In genomic region chr6:29989211-29989610, GRCh38 we compare ENCODE assay signal across 26 cellular contexts.
"Had no signal": no experiment of that assay in that cellular context is flagged by ENCODE, and none has a peak within 500 bp of the region (broad histone marks: within the 10 kb centered on the region; RNA-seq: fewer than 3 reads in every experiment).

No MANE protein-coding gene starts in this region.

- H2AFZ ChIP-seq: neural progenitor cell had no signal

- H3K4me1 ChIP-seq: foreskin keratinocyte, neural progenitor cell, prostate gland, tibial nerve had no signal

- H3K9ac ChIP-seq: neural progenitor cell had no signal

- H3K4me2 ChIP-seq: neural progenitor cell had no signal

- H3K4me3 Mint-ChIP-seq: activated naive CD4-positive, alpha-beta T cell treated with anti-CD3 and anti-CD28 coated beads, Interleukin-2, amount 10 ng/mL, durations not matched to agents 7 days and 5 days; activated naive CD8-positive, alpha-beta T cell treated with anti-CD3 and anti-CD28 coated beads, Interleukin-2, amount 50 U/mL, for 24 hours; effector memory CD8-positive, alpha-beta T cell; memory B cell; naive thymus-derived CD4-positive, alpha-beta T cell; neural progenitor cell had no signal

- H3K27me3 ChIP-seq: tibial nerve had no signal

- H3K9me3 Mint-ChIP-seq: activated naive CD4-positive, alpha-beta T cell treated with anti-CD3 and anti-CD28 coated beads, Interleukin-2, amount 10 ng/mL, durations not matched to agents 7 days and 5 days; activated naive CD8-positive, alpha-beta T cell treated with anti-CD3 and anti-CD28 coated beads, Interleukin-2, amount 50 U/mL, for 24 hours; effector memory CD8-positive, alpha-beta T cell; memory B cell; naive thymus-derived CD4-positive, alpha-beta T cell; neural progenitor cell had no signal

- H3K4me3 ChIP-seq: neural progenitor cell, prostate gland, skin epidermis, tibial nerve had no signal

- H3K4me1 Mint-ChIP-seq: neural progenitor cell had no signal

- DNase-seq: activated CD4-positive, alpha-beta T cell treated with anti-CD3 and anti-CD28 coated beads, Interleukin-2, amount 50 U/mL, for 1 hour; activated CD4-positive, CD25-positive, alpha-beta regulatory T cell treated with anti-CD3 and anti-CD28 coated beads, Interleukin-2, amount 50 U/mL, for 72 hours; activated CD8-positive, alpha-beta memory T cell treated with anti-CD3 and anti-CD28 coated beads, Interleukin-2, amount 50 U/mL, for 4 hours; activated effector memory CD4-positive, alpha-beta T cell treated with Interleukin-2 at 50 U/mL for 16 hours; activated naive CD4-positive, alpha-beta T cell treated with anti-CD3 and anti-CD28 coated beads, Interleukin-2, amount 10 ng/mL, durations not matched to agents 7 days and 5 days; activated naive CD8-positive, alpha-beta T cell treated with anti-CD3 and anti-CD28 coated beads, Interleukin-2, amount 50 U/mL, for 24 hours; activated T-cell treated with anti-CD3 and anti-CD28 coated beads, Interleukin-2, amount 50 U/mL, for 48 hours; aorta; dermis blood vessel endothelial cell; effector memory CD8-positive, alpha-beta T cell; hypothalamus; naive thymus-derived CD4-positive, alpha-beta T cell; right cardiac atrium; stimulated activated naive CD8-positive, alpha-beta T cell treated with anti-CD3 and anti-CD28 coated beads, Interleukin-15, Interleukin-2, amounts not matched to agents 100 U/mL and 50 U/mL, for 24 hours; substantia nigra; T1000 had no signal

- H3K36me3 Mint-ChIP-seq: activated naive CD4-positive, alpha-beta T cell treated with anti-CD3 and anti-CD28 coated beads, Interleukin-2, amount 10 ng/mL, durations not matched to agents 7 days and 5 days; memory B cell; neural progenitor cell had no signal

- H3K27me3 Mint-ChIP-seq: effector memory CD8-positive, alpha-beta T cell had no signal

- H3K9me3 ChIP-seq: prostate gland, tibial nerve had no signal

- H3K27ac Mint-ChIP-seq: activated naive CD4-positive, alpha-beta T cell treated with anti-CD3 and anti-CD28 coated beads, Interleukin-2, amount 10 ng/mL, durations not matched to agents 7 days and 5 days; activated naive CD8-positive, alpha-beta T cell treated with anti-CD3 and anti-CD28 coated beads, Interleukin-2, amount 50 U/mL, for 24 hours; effector memory CD8-positive, alpha-beta T cell; memory B cell; naive thymus-derived CD4-positive, alpha-beta T cell; neural progenitor cell had no signal

- H3K27ac ChIP-seq: foreskin keratinocyte, neural progenitor cell, prostate gland, skin epidermis, tibial nerve had no signal

- FAIRE-seq: bronchial epithelial cell, keratinocyte, urothelium cell line had no signal

- ATAC-seq: activated naive CD8-positive, alpha-beta T cell treated with anti-CD3 and anti-CD28 coated beads, Interleukin-2, amount 50 U/mL, for 24 hours; effector memory CD8-positive, alpha-beta T cell; foreskin keratinocyte; left lobe of liver; naive thymus-derived CD4-positive, alpha-beta T cell; right cardiac atrium; stimulated activated naive CD8-positive, alpha-beta T cell treated with anti-CD3 and anti-CD28 coated beads, Interleukin-15, Interleukin-2, amounts not matched to agents 100 U/mL and 50 U/mL, for 24 hours had no signal

- H3K36me3 ChIP-seq: neural progenitor cell, prostate gland, tibial nerve had no signal
